8 cellular contexts compared by ENCODE assay signal in genomic region chr16:1964046-1964505, GRCh38. TPM values are rescaled to one million over a fixed set of nuclear protein-coding genes. Genes with fewer than 3 reads are reported as not detected.
DNase-seq lines count a peak whose midpoint lies in the region; ATAC-seq, FAIRE-seq and TF ChIP-seq lines count a peak whose summit lies in the region.

No MANE protein-coding gene starts in this region.

- TF ChIP-seq CTCF in epithelial cell of esophagus (IDR thresholded peaks at IDR 0.05; ENCODE audit: insufficient read depth, low read depth, low read length, missing control alignments) = no peak
- no peak for TF ChIP-seq CTCF in neural crest cell (conservative IDR thresholded peaks at IDR 0.05)

- no peaks in the 10 kb centered on the region for H3K9me3 Mint-ChIP-seq in neural crest cell

- H3K4me3 ChIP-seq in epithelial cell of esophagus (ENCODE audit: low read length) = peak overlapping the region; percentile 63

- peaks cover 15% of the 10 kb centered on the region for H3K27me3 Mint-ChIP-seq in neural crest cell (ENCODE audit: low read depth)

- peaks cover 46% of the 10 kb centered on the region for H3K4me1 Mint-ChIP-seq in neural crest cell

- no peak for FAIRE-seq in GM12891 (lab: Jason Lieb, UNC)

- no peak for TF ChIP-seq POLR2A in GM12891 (IDR thresholded peaks at IDR 0.05; ENCODE audit: low read depth, low read length)

- peak overlapping the region; percentile 96 for H3K27ac Mint-ChIP-seq in neural crest cell (ENCODE audit: unreplicated experiment)

- H3K4me3 Mint-ChIP-seq in neural crest cell = peak overlapping the region; percentile 92

- DNase-seq in GM12891 (ENCODE audit: insufficient read length, low spot score) (no peak), UCSD-AML1 (lab: John Stamatoyannopoulos, UW; ENCODE audit: unreplicated experiment) (peak; percentile 68), epithelial cell of esophagus (ENCODE audit: low read depth) (no peak), neural crest cell (ENCODE audit: low read depth, low spot score) (no peak), germinal center (ENCODE audit: low spot score) (no peak), AG08396 (ENCODE audit: low spot score) (no peak), CD1c-positive myeloid dendritic cell (ENCODE audit: extremely low spot score) (no peak)

- H3K36me3 Mint-ChIP-seq in neural crest cell (ENCODE audit: low read depth) = peaks cover 29% of the 10 kb centered on the region

- peak; percentile 11 for ATAC-seq in HG02798 (IDR thresholded peaks at IDR 0.05; ENCODE audit: poor library complexity, unreplicated experiment)

TF ChIP-seq in GM12891, 5 proteins besides CTCF, POLR2A, EP300 and RAD21:
- peak; percentile 21; the same call in 1 of the 2 replicates for TF ChIP-seq POU2F2 (IDR thresholded peaks at IDR 0.05; ENCODE audit: low read depth, low read length)
- TF ChIP-seq SPI1 (IDR thresholded peaks at IDR 0.05; ENCODE audit: low read depth, low read length) = no peak

RNA-seq across cellular contexts. Expression of gene RPS2, which starts 0.6 kb away (rescaled TPM):
- polyA plus RNA-seq in GM12891 (2012; ENCODE audit: low read depth, missing spikeins) = 7,809 TPM
- 3,479 and 3,508 TPM in 2 replicates for total RNA-seq in neural crest cell

RNA-seq across cellular contexts. Expression of gene RNF151, which starts 2.6 kb away (rescaled TPM):
- polyA plus RNA-seq in GM12891 (2012; ENCODE audit: low read depth, missing spikeins) = 0.50 TPM
- not detected in 2 replicates for total RNA-seq in neural crest cell

RNA-seq across cellular contexts. Expression of gene NDUFB10, which starts 4.7 kb away (rescaled TPM):
- 132 TPM for polyA plus RNA-seq in GM12891 (2012; ENCODE audit: low read depth, missing spikeins)
- 128 TPM in 2 replicates for total RNA-seq in neural crest cell

RNA-seq across cellular contexts. Expression of gene TBL3, which starts 7.8 kb away (rescaled TPM):
- polyA plus RNA-seq in GM12891 (2012; ENCODE audit: low read depth, missing spikeins) = 28.8 TPM
- 39.5 and 39.6 TPM in 2 replicates for total RNA-seq in neural crest cell

RNA-seq across cellular contexts. Expression of gene RPL3L, which starts 9.6 kb away (rescaled TPM):
- 0.05 TPM for polyA plus RNA-seq in GM12891 (2012; ENCODE audit: low read depth, missing spikeins)
- not detected in 2 replicates for total RNA-seq in neural crest cell
